In genomic region chr1:14887044-14887443, GRCh38 we compare ENCODE assay signal across 18 cellular contexts.
"Had no signal": no experiment of that assay in that cellular context is flagged by ENCODE, and none has a peak within 500 bp of the region (broad histone marks: within the 10 kb centered on the region; RNA-seq: fewer than 3 reads in every experiment).

No MANE protein-coding gene starts in this region.

- H3K36me3 Mint-ChIP-seq: mesothelial cell of epicardium, naive B cell had no signal

- DNase-seq: dermis blood vessel endothelial cell; dorsolateral prefrontal cortex; effector CD4-positive, alpha-beta T cell; effector memory CD4-positive, alpha-beta T cell; foreskin keratinocyte; heart right ventricle; hippocampal formation; left cardiac atrium; left lung; left ventricle myocardium superior; lower lobe of right lung; mesenchymal stem cell; mucosa of descending colon; naive B cell had no signal

- H3K4me3 Mint-ChIP-seq: mesothelial cell of epicardium, naive B cell had no signal

- H3K27ac ChIP-seq: coronary artery, dorsolateral prefrontal cortex, esophagus muscularis mucosa, foreskin keratinocyte, gastroesophageal sphincter, heart right ventricle, left lung, lower lobe of right lung had no signal

- H3K9me3 ChIP-seq: esophagus muscularis mucosa, gastroesophageal sphincter, heart right ventricle, left lung, lower lobe of right lung, mucosa of descending colon had no signal

- H3K27me3 ChIP-seq: dorsolateral prefrontal cortex, gastroesophageal sphincter had no signal

- ATAC-seq: foreskin keratinocyte, gastroesophageal sphincter, heart right ventricle, left cardiac atrium, left lung, left ventricle myocardium superior, lower lobe of right lung, mucosa of descending colon had no signal

- H3K36me3 ChIP-seq: esophagus muscularis mucosa, gastroesophageal sphincter, heart right ventricle, left lung, lower lobe of right lung had no signal

- H3K4me3 ChIP-seq: coronary artery, dorsolateral prefrontal cortex, esophagus muscularis mucosa, gastroesophageal sphincter, heart right ventricle, left lung, lower lobe of right lung, mucosa of descending colon had no signal

- H3K9me3 Mint-ChIP-seq: mesothelial cell of epicardium had no signal
